In genomic region chr11:117997436-117998200, GRCh38 we compare ENCODE assay signal across 15 cellular contexts. TPM values are rescaled to one million over a fixed set of nuclear protein-coding genes. Genes with fewer than 3 reads are reported as not detected.
DNase-seq lines count a peak whose midpoint lies in the region; ATAC-seq and TF ChIP-seq lines count a peak whose summit lies in the region.
"Had no signal": no experiment of that assay in that cellular context is flagged by ENCODE, and none has a peak within 500 bp of the region (broad histone marks: within the 10 kb centered on the region; RNA-seq: fewer than 3 reads in every experiment).

No MANE protein-coding gene starts in this region.

- no peaks in the 10 kb centered on the region for H3K9me3 ChIP-seq in CD4-positive, alpha-beta T cell (ENCODE audit: control insufficient read depth, low read length)
- H3K9me3 ChIP-seq: BLaER1, tibial nerve had no signal

- CTCF ChIA-PET in CD4-positive, alpha-beta T cell (lab: Charles Lee), result interaction anchor here (1.1 to 2.3 kb wide), 5 partner anchors 10 to 56 kb away, joined by 3 to 7 read pairs (median 5); no protein-coding TSS in a partner anchor

- no peak for ATAC-seq in CD4-positive, alpha-beta T cell (ENCODE audit: poor library complexity)
- ATAC-seq in GM19395 (IDR thresholded peaks at IDR 0.05; ENCODE audit: unreplicated experiment) (peak; percentile 11), HG03103 (IDR thresholded peaks at IDR 0.05; ENCODE audit: low read depth, unreplicated experiment) (peak; percentile 16), left cardiac atrium (no peak)

- H3K9me3 Mint-ChIP-seq in CD4-positive, alpha-beta T cell, result no peaks in the 10 kb centered on the region
- no peaks in the 10 kb centered on the region for H3K9me3 Mint-ChIP-seq in activated naive CD4-positive, alpha-beta T cell treated with anti-CD3 and anti-CD28 coated beads, Interleukin-2, amount 50 U/mL, for 24 hours
- H3K9me3 Mint-ChIP-seq: nephron progenitor cell had no signal

- peak overlapping the region; percentile 88 for H3K27ac Mint-ChIP-seq in CD4-positive, alpha-beta T cell
- H3K27ac Mint-ChIP-seq in activated naive CD4-positive, alpha-beta T cell treated with anti-CD3 and anti-CD28 coated beads, Interleukin-2, amount 50 U/mL, for 24 hours, result peak overlapping the region; percentile 48
- H3K27ac Mint-ChIP-seq: nephron progenitor cell had no signal

- intact Hi-C loops in CD4-positive, alpha-beta T cell (cut with DNase I, micrococcal nuclease), result no loop called here
- intact Hi-C loops in left cardiac atrium (cut with DNase I), result no loop called here

- POLR2A ChIA-PET in CD4-positive, alpha-beta T cell (lab: Charles Lee), result interaction anchor here (0.6 to 24.2 kb wide), 13 partner anchors 5 to 182 kb away, joined by 3 to 392 read pairs (median 4); partner anchors contain the start of genes IL10RA and TMPRSS13

- H3K27me3 Mint-ChIP-seq in CD4-positive, alpha-beta T cell, result no peaks in the 10 kb centered on the region
- no peaks in the 10 kb centered on the region for H3K27me3 Mint-ChIP-seq in activated naive CD4-positive, alpha-beta T cell treated with anti-CD3 and anti-CD28 coated beads, Interleukin-2, amount 50 U/mL, for 24 hours

- H3K27me3 ChIP-seq in CD4-positive, alpha-beta T cell (ENCODE audit: control insufficient read depth, insufficient read depth, low read length), result no peaks in the 10 kb centered on the region
- H3K27me3 ChIP-seq: BLaER1, tibial nerve had no signal

- H3K27ac ChIP-seq in CD4-positive, alpha-beta T cell (ENCODE audit: low read depth, low read length), result peak overlapping the region; percentile 36
- H3K27ac ChIP-seq: BLaER1, tibial nerve had no signal

- peak in 1 of 10 experiments; percentile 31 for DNase-seq in CD4-positive, alpha-beta T cell
- DNase-seq in SIG-M5 treated with dmso at 0.1 percent for 504 hours (lab: John Stamatoyannopoulos, UW; ENCODE audit: unreplicated experiment) (no peak), left cardiac atrium (no peak), epidermal melanocyte (ENCODE audit: insufficient read length, low spot score) (no peak), amniotic stem cell (lab: John Stamatoyannopoulos, UW) (no peak)
- DNase-seq: effector CD4-positive, alpha-beta T cell; NCI-H748 treated with DMSO at 0.1 percent for 48 hours; nephron progenitor cell; stimulated activated CD4-positive, alpha-beta T cell treated with anti-CD3 and anti-CD28 coated beads, Interleukin-2, amount 100 ng/mL, for 24 hours; SW 1271 had no signal

- TF ChIP-seq CTCF in CD4-positive, alpha-beta T cell (IDR thresholded peaks at IDR 0.05), result no peak

- H3K4me1 Mint-ChIP-seq in CD4-positive, alpha-beta T cell (ENCODE audit: low read depth), result peaks cover 86% of the 10 kb centered on the region
- H3K4me1 Mint-ChIP-seq in activated naive CD4-positive, alpha-beta T cell treated with anti-CD3 and anti-CD28 coated beads, Interleukin-2, amount 50 U/mL, for 24 hours, result peaks cover 79% of the 10 kb centered on the region

- peaks cover 98% of the 10 kb centered on the region for H3K36me3 Mint-ChIP-seq in CD4-positive, alpha-beta T cell (ENCODE audit: low read depth)
- H3K36me3 Mint-ChIP-seq in activated naive CD4-positive, alpha-beta T cell treated with anti-CD3 and anti-CD28 coated beads, Interleukin-2, amount 50 U/mL, for 24 hours, result peaks cover 31% of the 10 kb centered on the region

- H3K4me3 Mint-ChIP-seq in CD4-positive, alpha-beta T cell, result peak overlapping the region; percentile 36
- no peak overlapping the region for H3K4me3 Mint-ChIP-seq in activated naive CD4-positive, alpha-beta T cell treated with anti-CD3 and anti-CD28 coated beads, Interleukin-2, amount 50 U/mL, for 24 hours
- H3K4me3 Mint-ChIP-seq: nephron progenitor cell had no signal

RNA-seq across cellular contexts. Expression of gene IL10RA, which starts 11.4 kb away (rescaled TPM):
- 100 to 1,000 TPM; 193 to 203 TPM for total RNA-seq in CD4-positive, alpha-beta T cell
- 10 to 100 TPM in 1 of 2 donors, 1 to 10 TPM in 1; 8.2 to 17.6 TPM for total RNA-seq in left cardiac atrium

Comparison
In these comparisons a context has a peak if more than half of its experiments do, and no peak if none do; other contexts are left out.
1. ATAC-seq: peak in GM19395 (single experiment) and HG03103 (single experiment); none in CD4-positive, alpha-beta T cell (single experiment) and left cardiac atrium (0 of 2).
2. RNA of gene IL10RA, which starts 11.4 kb away (total RNA-seq): 193 to 203 TPM in CD4-positive, alpha-beta T cell; 8.2 to 17.6 TPM in left cardiac atrium; every median in the first group is over 10 times any median in the second.